ENCODE assay signal across 9 cellular contexts in the genomic region with DNA sequence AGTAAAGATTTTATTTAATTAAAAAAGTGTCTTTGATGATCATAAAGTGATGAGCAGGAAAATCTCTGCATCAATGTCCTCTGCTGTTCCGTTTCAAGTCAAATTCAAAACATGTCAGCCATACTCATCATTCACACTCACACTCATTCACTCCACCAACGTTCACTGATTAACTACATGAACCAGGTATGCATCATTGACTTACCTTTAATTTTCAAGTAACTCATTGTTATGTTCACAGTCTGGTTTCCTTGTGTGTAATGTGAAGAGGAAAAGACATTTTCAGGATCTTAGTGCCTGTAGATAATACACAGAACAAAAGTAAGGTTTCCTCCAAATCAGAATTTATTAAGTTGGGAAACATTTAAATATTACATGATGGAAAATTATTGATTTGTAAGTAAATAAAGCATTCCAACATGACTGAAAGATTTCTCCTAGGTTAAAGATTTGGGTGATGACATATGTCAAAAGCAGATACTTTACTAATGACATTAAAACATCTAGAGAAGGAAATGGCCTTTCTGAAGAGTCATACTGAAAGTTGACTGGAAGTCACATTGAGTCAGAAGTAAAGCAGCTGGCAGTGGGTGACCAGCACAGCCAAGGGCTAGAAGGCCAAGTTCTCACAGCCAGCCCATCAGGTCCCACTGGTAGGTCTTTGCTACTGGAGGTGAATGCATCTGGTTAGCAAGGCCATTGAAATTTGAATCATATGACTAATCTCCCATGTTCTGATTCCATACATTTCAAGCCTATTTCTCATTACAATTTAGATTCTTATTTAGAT.
DNase-seq lines count a peak whose midpoint lies in the region; ATAC-seq and TF ChIP-seq lines count a peak whose summit lies in the region.
"Had no signal": no experiment of that assay in that cellular context is flagged by ENCODE, and none has a peak within 500 bp of the region (broad histone marks: within the 10 kb centered on the region; RNA-seq: fewer than 3 reads in every experiment).

No MANE protein-coding gene starts in this region.

- ATAC-seq in GM21447 (IDR thresholded peaks at IDR 0.05; ENCODE audit: unreplicated experiment) (peak; percentile 98), HG03354 (IDR thresholded peaks at IDR 0.05; ENCODE audit: poor library complexity, severe bottlenecking, unreplicated experiment) (peak; percentile 98), esophagus mucosa (peak; percentile 94)

- no peak for TF ChIP-seq CTCF in GM12864 (IDR thresholded peaks at IDR 0.05; ENCODE audit: low read depth, low read length, missing control alignments)

- no peak overlapping the region for H3K4me3 ChIP-seq in GM12864 (ENCODE audit: low read depth, low read length)
- H3K4me3 ChIP-seq: tibial artery had no signal

- peak; percentile 54 for DNase-seq in GM12864 (ENCODE audit: low read depth)
- DNase-seq in activated CD4-positive, alpha-beta T cell treated with anti-CD3 and anti-CD28 coated beads, Interleukin-2, amount 50 U/mL, for 4 hours: no peak
- DNase-seq in stimulated activated CD4-positive, alpha-beta T cell treated with anti-CD3 and anti-CD28 coated beads, Interleukin-12 subunit alpha, Interleukin-12 subunit beta, amount 100 ng/mL, for 4 hours: no peak
- DNase-seq in cortex of kidney (lab: John Stamatoyannopoulos, UW): no peak
- no peak for DNase-seq in stimulated activated CD4-positive, alpha-beta T cell treated with anti-CD3 and anti-CD28 coated beads, Interleukin-2, amount 100 ng/mL, for 24 hours
- DNase-seq: tibial artery had no signal
